In genomic region chr13:67231481-67231940, GRCh38 we compare ENCODE assay signal across 9 cellular contexts. TPM values are rescaled to one million over a fixed set of nuclear protein-coding genes. Genes with fewer than 3 reads are reported as not detected.
DNase-seq lines count a peak whose midpoint lies in the region; ATAC-seq and TF ChIP-seq lines count a peak whose summit lies in the region.
"Had no signal": no experiment of that assay in that cellular context is flagged by ENCODE, and none has a peak within 500 bp of the region (broad histone marks: within the 10 kb centered on the region; RNA-seq: fewer than 3 reads in every experiment).

No MANE protein-coding gene starts in this region.

- POLR2A ChIA-PET in OCI-LY7 (lab: Charles Lee) = interaction anchor here (0.6 to 3.5 kb wide), 18 partner anchors 9 to 1346 kb away, joined by 3 to 32 read pairs (median 4); no protein-coding TSS in a partner anchor

- no peaks in the 10 kb centered on the region for H3K9me2 ChIP-seq in OCI-LY7 (ENCODE audit: insufficient read depth, low read length)

- no peaks in the 10 kb centered on the region for H3K27me3 ChIP-seq in esophagus muscularis mucosa

- H3K27me3 Mint-ChIP-seq in progenitor cell of endocrine pancreas = peaks cover 2% of the 10 kb centered on the region

- peaks cover 28% of the 10 kb centered on the region for H3K79me2 ChIP-seq in OCI-LY7 (ENCODE audit: insufficient read depth, low read depth, low read length)

- H3K9me3 ChIP-seq in OCI-LY7 (ENCODE audit: low read length) (no peaks in the 10 kb centered on the region), esophagus muscularis mucosa (no peaks in the 10 kb centered on the region)

- peak overlapping the region; percentile 90 for H3K4me3 ChIP-seq in OCI-LY7 (ENCODE audit: low read depth, low read length, poor library complexity, severe bottlenecking)
- peak overlapping the region; percentile 72 to 89 (median 88) for H3K4me3 ChIP-seq in esophagus muscularis mucosa

- H3K36me3 ChIP-seq in OCI-LY7 (ENCODE audit: insufficient read depth, low read length) = peaks cover 5% of the 10 kb centered on the region; the same call in 1 of the 2 replicates
- H3K36me3 ChIP-seq in esophagus muscularis mucosa = no peaks in the 10 kb centered on the region

- no TSS peak for BruUV-seq in OCI-LY7 (replicated peaks; lab: Mats Ljungman, UMichigan)

- peak overlapping the region; percentile 46; the same call in 1 of the 2 replicates for H2AFZ ChIP-seq in OCI-LY7 (ENCODE audit: low read length)

- WGBS in esophagus muscularis mucosa = 8% methylated on average over 4 of the region's 4 CpGs

- TF ChIP-seq POLR2A in esophagus muscularis mucosa (IDR thresholded peaks at IDR 0.05; ENCODE audit: low read depth) = no peak

- no peaks in the 10 kb centered on the region; the same call in 1 of the 2 replicates for H4K20me1 ChIP-seq in OCI-LY7 (ENCODE audit: insufficient read depth, low read length)

- H3K4me1 Mint-ChIP-seq in progenitor cell of endocrine pancreas (ENCODE audit: low read depth) = peaks cover 4% of the 10 kb centered on the region

- H3K9me3 Mint-ChIP-seq in progenitor cell of endocrine pancreas (ENCODE audit: low read depth) = no peaks in the 10 kb centered on the region

- intact Hi-C loops in OCI-LY7 (cut with micrococcal nuclease; ENCODE audit: unreplicated experiment) (loop anchor here (2.0 kb wide), 1 partner anchor 1093 kb away; no protein-coding TSS in a partner anchor), esophagus muscularis mucosa (cut with DNase I) (no loop called here)

- H3K36me3 Mint-ChIP-seq in progenitor cell of endocrine pancreas (ENCODE audit: insufficient read depth) = no peaks in the 10 kb centered on the region

- H3K4me2 ChIP-seq in OCI-LY7 (ENCODE audit: low read length) = peak overlapping the region; percentile 74

- no peak for TF ChIP-seq EP300 in esophagus muscularis mucosa (IDR thresholded peaks at IDR 0.05)

- no peak overlapping the region for H3K27ac ChIP-seq in OCI-LY7 (ENCODE audit: low read depth, low read length, poor library complexity, severe bottlenecking)
- peak overlapping the region; percentile 92 to 96 (median 95) for H3K27ac ChIP-seq in esophagus muscularis mucosa (replicated peaks in 1 of 4)

- no peak overlapping the region for H3K4me3 Mint-ChIP-seq in progenitor cell of endocrine pancreas (ENCODE audit: low read depth)

- peak overlapping the region; percentile 85 for H3K27ac Mint-ChIP-seq in progenitor cell of endocrine pancreas

- no peak for ATAC-seq in HG02938 (IDR thresholded peaks at IDR 0.05; ENCODE audit: unreplicated experiment)

- DNase-seq in ELR (ENCODE audit: low read depth) (peak; percentile 15), OCI-LY7 (ENCODE audit: low spot score) (peak; percentile 19), esophagus muscularis mucosa (ENCODE audit: extremely low spot score) (no peak), progenitor cell of endocrine pancreas (ENCODE audit: low spot score, unreplicated experiment) (no peak), NCI-H2029 (lab: John Stamatoyannopoulos, UW) (no peak), epidermal melanocyte (ENCODE audit: insufficient read length, low spot score) (no peak)
- DNase-seq in activated naive CD4-positive, alpha-beta T cell treated with Interleukin-2 at 50 U/mL for 16 hours = no peak
- DNase-seq: effector CD8-positive, alpha-beta T cell had no signal

- CTCF ChIA-PET in OCI-LY7 (lab: Charles Lee; ENCODE audit: unreplicated experiment) = no interaction called here

- TF ChIP-seq CTCF in OCI-LY7 (conservative IDR thresholded peaks at IDR 0.05; ENCODE audit: low read length) (no peak), esophagus muscularis mucosa (IDR thresholded peaks at IDR 0.05) (no peak), progenitor cell of endocrine pancreas (IDR thresholded peaks at IDR 0.05; ENCODE audit: unreplicated experiment) (no peak)

- H3K4me1 ChIP-seq in OCI-LY7 (ENCODE audit: insufficient read depth, low read length, poor library complexity, severe bottlenecking) = peaks cover 14% of the 10 kb centered on the region
- peaks cover 3 to 50% (median 48%) of the 10 kb centered on the region in 4 donors for H3K4me1 ChIP-seq in esophagus muscularis mucosa

RNA-seq across cellular contexts. Expression of gene PCDH9, which starts 1.4 kb away (rescaled TPM):
- total RNA-seq in OCI-LY7 (2014; rRNA removed; shearing (Covaris generic)) = 19.8 and 20.1 TPM in 2 replicates
- 26.0 and 31.6 TPM in 2 replicates for total RNA-seq in OCI-LY7 (2022)
- 10 to 100 TPM; 33.8 to 81.8 (median 49.1) TPM for total RNA-seq in esophagus muscularis mucosa
- 1.7 and 2.3 TPM in 2 replicates for total RNA-seq in progenitor cell of endocrine pancreas

Comparison
In these comparisons a context has a peak if more than half of its experiments do, and no peak if none do; other contexts are left out.
1. DNase-seq: peak in ELR (single experiment) and OCI-LY7 (single experiment); none in esophagus muscularis mucosa (single experiment), progenitor cell of endocrine pancreas (single experiment), activated naive CD4-positive, alpha-beta T cell treated with Interleukin-2 at 50 U/mL for 16 hours (single experiment), NCI-H2029 (single experiment) and epidermal melanocyte (single experiment).